Comparison of ENCODE assay signal across 19 cellular contexts in genomic region chr17:71004413-71004812, GRCh38.
"Had no signal": no experiment of that assay in that cellular context is flagged by ENCODE, and none has a peak within 500 bp of the region (broad histone marks: within the 10 kb centered on the region; RNA-seq: fewer than 3 reads in every experiment).

No MANE protein-coding gene starts in this region.

- H3K4me1 Mint-ChIP-seq: naive thymus-derived CD4-positive, alpha-beta T cell; nephron progenitor cell; stimulated activated naive B cell treated with anti-CD40 and anti-IgM and Interleukin-4, amounts not matched to agents 10 μg/mL and 1 μg/mL and 100 μg/mL, for 72 hours; stimulated activated naive CD8-positive, alpha-beta T cell treated with anti-CD3 and anti-CD28 coated beads, Interleukin-15, amount 100 ng/mL, for 72 hours had no signal

- H3K27ac ChIP-seq: colonic mucosa, esophagus squamous epithelium, gastroesophageal sphincter, spleen, testis, tibial nerve had no signal

- H3K4me3 Mint-ChIP-seq: naive thymus-derived CD4-positive, alpha-beta T cell; nephron progenitor cell; stimulated activated naive B cell treated with anti-CD40 and anti-IgM and Interleukin-4, amounts not matched to agents 10 μg/mL and 1 μg/mL and 100 μg/mL, for 72 hours; stimulated activated naive CD8-positive, alpha-beta T cell treated with anti-CD3 and anti-CD28 coated beads, Interleukin-15, amount 100 ng/mL, for 72 hours had no signal

- H3K9me3 Mint-ChIP-seq: nephron progenitor cell; stimulated activated naive CD8-positive, alpha-beta T cell treated with anti-CD3 and anti-CD28 coated beads, Interleukin-15, amount 100 ng/mL, for 72 hours had no signal

- H3K9me3 ChIP-seq: colonic mucosa, esophagus squamous epithelium, testis, tibial nerve had no signal

- H3K36me3 Mint-ChIP-seq: naive thymus-derived CD4-positive, alpha-beta T cell; stimulated activated naive B cell treated with anti-CD40 and anti-IgM and Interleukin-4, amounts not matched to agents 10 μg/mL and 1 μg/mL and 100 μg/mL, for 72 hours had no signal

- H3K27ac Mint-ChIP-seq: naive thymus-derived CD4-positive, alpha-beta T cell; nephron progenitor cell; stimulated activated naive B cell treated with anti-CD40 and anti-IgM and Interleukin-4, amounts not matched to agents 10 μg/mL and 1 μg/mL and 100 μg/mL, for 72 hours; stimulated activated naive CD8-positive, alpha-beta T cell treated with anti-CD3 and anti-CD28 coated beads, Interleukin-15, amount 100 ng/mL, for 72 hours had no signal

- H3K4me1 ChIP-seq: colonic mucosa, esophagus squamous epithelium, gastroesophageal sphincter, spleen, testis, tibial nerve had no signal

- H3K27me3 Mint-ChIP-seq: naive thymus-derived CD4-positive, alpha-beta T cell; stimulated activated naive B cell treated with anti-CD40 and anti-IgM and Interleukin-4, amounts not matched to agents 10 μg/mL and 1 μg/mL and 100 μg/mL, for 72 hours; stimulated activated naive CD8-positive, alpha-beta T cell treated with anti-CD3 and anti-CD28 coated beads, Interleukin-15, amount 100 ng/mL, for 72 hours had no signal

- DNase-seq: colonic mucosa; dermis blood vessel endothelial cell; esophagus squamous epithelium; foreskin fibroblast; glutamatergic neuron; left colon; mammary epithelial cell; naive thymus-derived CD4-positive, alpha-beta T cell; nephron progenitor cell; posterior cingulate gyrus; spleen; stimulated activated CD4-positive, alpha-beta T cell treated with anti-CD3 and anti-CD28 coated beads, Interleukin-15, amount 100 ng/mL, for 24 hours; stimulated activated CD4-positive, alpha-beta T cell treated with anti-CD3 and anti-CD28 coated beads, Interleukin-1b, Interleukin-23, amount 100 ng/mL, for 48 hours; stimulated activated CD4-positive, alpha-beta T cell treated with anti-CD3 and anti-CD28 coated beads, Interleukin-4, amount 100 ng/mL, for 4 hours; stimulated activated naive B cell treated with anti-CD40 and anti-IgM and Interleukin-4, amounts not matched to agents 10 μg/mL and 1 μg/mL and 100 μg/mL, for 72 hours; stimulated activated naive CD8-positive, alpha-beta T cell treated with anti-CD3 and anti-CD28 coated beads, Interleukin-15, amount 100 ng/mL, for 72 hours; testis had no signal

- H3K36me3 ChIP-seq: colonic mucosa, esophagus squamous epithelium, gastroesophageal sphincter, spleen, tibial nerve had no signal

- H3K4me3 ChIP-seq: colonic mucosa, esophagus squamous epithelium, gastroesophageal sphincter, spleen, testis, tibial nerve had no signal

- H3K27me3 ChIP-seq: colonic mucosa, esophagus squamous epithelium, spleen, testis, tibial nerve had no signal
